In the genomic region with DNA sequence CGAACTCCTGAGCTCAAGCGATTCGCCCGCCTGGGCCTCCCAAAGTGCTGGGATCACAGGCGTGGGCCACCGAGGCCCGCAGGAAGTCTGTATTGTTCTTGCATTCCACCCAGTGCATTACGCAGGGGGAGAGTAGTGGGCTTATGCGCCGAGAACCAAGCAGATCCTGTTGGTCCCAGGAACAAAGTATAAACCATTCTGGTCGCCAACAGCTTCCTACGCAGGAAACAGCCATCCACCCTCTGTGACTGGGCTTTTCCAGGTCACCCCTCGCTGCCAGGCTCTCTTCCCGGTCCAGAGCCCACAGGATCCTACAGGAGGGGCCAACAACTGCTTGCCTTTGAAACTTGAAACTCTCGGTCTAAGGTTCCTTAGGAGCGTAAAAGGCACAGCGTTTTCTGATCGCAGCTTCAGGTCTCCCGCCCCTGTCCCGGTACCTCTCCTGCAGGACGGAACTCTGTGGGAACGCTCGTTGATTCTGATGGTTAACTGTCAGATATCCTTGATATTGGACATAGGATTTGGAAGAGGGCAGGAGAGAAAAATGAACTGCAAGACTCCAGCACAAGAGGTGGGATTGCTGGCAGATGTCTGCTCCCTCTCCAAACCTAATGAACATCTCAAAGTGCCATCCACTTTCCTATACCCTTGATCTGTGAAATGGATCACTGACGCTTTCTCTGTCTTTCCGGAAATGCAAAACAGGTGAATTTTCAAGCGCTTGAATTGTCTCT, we compare ENCODE assay signal across 11 cellular contexts. TPM values are rescaled to one million over a fixed set of nuclear protein-coding genes. Genes with fewer than 3 reads are reported as not detected.
A peak's percentile ranks its signal among the peaks of the same experiment; 100 is the strongest.
DNase-seq lines count a peak whose midpoint lies in the region; TF ChIP-seq lines count a peak whose summit lies in the region.
"Had no signal": no experiment of that assay in that cellular context is flagged by ENCODE, and none has a peak within 500 bp of the region (broad histone marks: within the 10 kb centered on the region; RNA-seq: fewer than 3 reads in every experiment).

No MANE protein-coding gene starts in this region.

- peaks cover 18% of the 10 kb centered on the region for H3K36me3 Mint-ChIP-seq in T-helper 2 cell treated with Interferon-gamma antibody and Interleukin-4, amounts not matched to agents 5 μg/mL and 100 μg/mL, for 36 hours (ENCODE audit: low read depth)
- H3K36me3 Mint-ChIP-seq in immature natural killer cell, result peaks cover 0 to 6% (median 3%) of the 10 kb centered on the region in 3 donors

- H3K4me3 ChIP-seq in brain microvascular endothelial cell (ENCODE audit: low read depth, low read length) (peak overlapping the region; percentile 55), stomach (peak overlapping the region in 1 of 4 donors; percentile 0)
- H3K4me3 ChIP-seq: skin epidermis, testis had no signal

- no peak for TF ChIP-seq CTCF in brain microvascular endothelial cell (IDR thresholded peaks at IDR 0.05; ENCODE audit: low read depth, low read length, missing control alignments)
- TF ChIP-seq CTCF in stomach (IDR thresholded peaks at IDR 0.05), result no peak
- TF ChIP-seq CTCF in GM20000 (IDR thresholded peaks at IDR 0.05; ENCODE audit: extremely low read depth, missing control alignments), result no peak

- H3K27me3 ChIP-seq in brain microvascular endothelial cell (replicated peaks) (no peaks in the 10 kb centered on the region), stomach (peaks cover 3 to 57% (median 8%) of the 10 kb centered on the region in 3 donors)
- H3K27me3 ChIP-seq: testis had no signal

- 41 to 53% (median 46%) methylated on average over 25 to 26 of the region's 26 CpGs for WGBS in stomach, 5 donors

- H3K4me1 Mint-ChIP-seq in T-helper 2 cell treated with Interferon-gamma antibody and Interleukin-4, amounts not matched to agents 5 μg/mL and 100 μg/mL, for 36 hours (ENCODE audit: low read depth), result peaks cover 34% of the 10 kb centered on the region
- peaks cover 54 to 64% of the 10 kb centered on the region in 2 donors for H3K4me1 Mint-ChIP-seq in immature natural killer cell

- peaks cover 0 to 8% (median 0%) of the 10 kb centered on the region in 4 donors for H3K9me3 ChIP-seq in stomach
- H3K9me3 ChIP-seq: testis had no signal

- H3K4me1 ChIP-seq in stomach, result peaks cover 0 to 47% (median 27%) of the 10 kb centered on the region in 4 donors

- no peak for TF ChIP-seq EP300 in stomach (IDR thresholded peaks at IDR 0.05)

- in situ Hi-C loops in brain microvascular endothelial cell (cut with HindIII; ENCODE audit: low pct_ligation_motif_present, low sequenced_read_pairs), result no loop called here

- no peak for TF ChIP-seq POLR2A in stomach (IDR thresholded peaks at IDR 0.05)

- H3K27ac ChIP-seq in brain microvascular endothelial cell (no peak overlapping the region), stomach (peak overlapping the region in 4 of 5 donors; percentile 7 to 52 (median 24))
- H3K27ac ChIP-seq: testis had no signal

- peak overlapping the region; percentile 43 for H3K4me3 Mint-ChIP-seq in T-helper 2 cell treated with Interferon-gamma antibody and Interleukin-4, amounts not matched to agents 5 μg/mL and 100 μg/mL, for 36 hours
- peak overlapping the region in 3 of 5 donors; percentile 22 to 65 (median 41) for H3K4me3 Mint-ChIP-seq in immature natural killer cell

- intact Hi-C loops in stomach (cut with DNase I; ENCODE audit: low total_unique reads), result loop anchor here (10.0 kb wide), 1 partner anchor 60 kb away; no protein-coding TSS in a partner anchor

- no peaks in the 10 kb centered on the region for H3K9me3 Mint-ChIP-seq in T-helper 2 cell treated with Interferon-gamma antibody and Interleukin-4, amounts not matched to agents 5 μg/mL and 100 μg/mL, for 36 hours
- peaks cover 0 to 2% (median 0%) of the 10 kb centered on the region in 6 donors for H3K9me3 Mint-ChIP-seq in immature natural killer cell

- DNase-seq in T-helper 2 cell treated with Interferon-gamma antibody and Interleukin-4, amounts not matched to agents 5 μg/mL and 100 μg/mL, for 36 hours (ENCODE audit: low spot score), result no peak
- DNase-seq in T-helper 2 cell, result no peak
- DNase-seq in brain microvascular endothelial cell, result no peak
- DNase-seq in immature natural killer cell, result no peak
- DNase-seq in stomach, result no peak
- no peak for DNase-seq in GM20000 (ENCODE audit: low spot score)
- DNase-seq in H4 (ENCODE audit: low spot score), result no peak
- no peak for DNase-seq in NCI-H2171 (lab: John Stamatoyannopoulos, UW)
- DNase-seq: RPMI8226, testis had no signal

- H3K36me3 ChIP-seq in brain microvascular endothelial cell (replicated peaks) (no peaks in the 10 kb centered on the region), stomach (no peaks in the 10 kb centered on the region)

- no peak overlapping the region for H3K27ac Mint-ChIP-seq in T-helper 2 cell treated with Interferon-gamma antibody and Interleukin-4, amounts not matched to agents 5 μg/mL and 100 μg/mL, for 36 hours
- H3K27ac Mint-ChIP-seq in immature natural killer cell, result peak overlapping the region in 3 of 6 donors; percentile 16 to 57 (median 55)

- H3K27me3 Mint-ChIP-seq in T-helper 2 cell treated with Interferon-gamma antibody and Interleukin-4, amounts not matched to agents 5 μg/mL and 100 μg/mL, for 36 hours (ENCODE audit: low read depth), result no peaks in the 10 kb centered on the region
- H3K27me3 Mint-ChIP-seq in immature natural killer cell (ENCODE audit: low read depth in 3 of 3), result peaks cover 38 to 44% (median 39%) of the 10 kb centered on the region in 3 donors

RNA-seq across cellular contexts. Expression of gene ANXA2R, which starts 4.2 kb away (rescaled TPM):
- polyA plus RNA-seq in immature natural killer cell (10 to 100 TPM; 35.3 to 53.0 (median 44.3) TPM), stomach (1 to 10 TPM in 1 of 3 donors, under 1 TPM in 2; 0.76 to 2.2 (median 0.87) TPM)
- total RNA-seq in stomach, result 1 to 10 TPM in 4 of 5 donors, not detected in 1; 1.2 to 7.5 (median 2.8) TPM
- total RNA-seq in H4 (2014; rRNA removed; shearing (Covaris generic)), result 4.5 TPM in 2 replicates
